Comparison of ENCODE assay signal across 14 cellular contexts in the genomic region with DNA sequence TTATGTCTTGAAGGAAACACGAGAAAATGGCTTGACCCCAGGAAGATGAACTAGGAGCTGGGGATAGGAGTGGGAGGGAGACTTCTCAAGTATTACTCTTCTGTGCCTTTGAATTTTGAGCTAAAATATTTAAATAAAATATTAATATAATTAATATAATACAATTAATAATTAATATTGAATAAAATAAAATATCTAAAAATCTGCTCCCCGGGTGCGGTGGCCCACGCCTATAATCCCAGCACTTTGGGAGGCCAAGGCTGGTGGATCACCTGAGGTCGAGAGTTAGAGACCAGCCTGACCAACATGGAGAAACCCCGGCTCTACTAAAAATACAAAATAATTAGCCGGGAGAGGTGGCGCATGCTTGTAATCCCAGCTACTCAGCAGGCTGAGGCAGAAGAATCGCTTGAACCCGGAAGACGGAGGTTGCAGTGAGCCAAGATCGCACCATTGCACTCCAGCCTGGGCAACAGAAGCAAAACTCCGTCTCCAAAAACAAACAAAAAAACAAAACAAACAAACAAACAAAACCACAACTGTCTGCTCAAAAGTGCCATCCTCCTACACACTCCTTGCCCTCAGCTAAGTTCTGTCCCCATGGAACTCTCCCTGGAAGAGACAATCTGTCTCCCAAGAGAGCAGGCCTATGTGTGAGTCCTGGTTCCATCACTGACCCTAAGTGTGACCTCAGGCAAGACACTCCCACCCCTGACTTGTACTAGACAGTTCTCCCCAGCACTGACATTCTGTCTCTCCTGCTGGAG. TPM values are rescaled to one million over a fixed set of nuclear protein-coding genes. Genes with fewer than 3 reads are reported as not detected.
A peak's percentile ranks its signal among the peaks of the same experiment; 100 is the strongest.
DNase-seq lines count a peak whose midpoint lies in the region; ATAC-seq, FAIRE-seq and TF ChIP-seq lines count a peak whose summit lies in the region.
"Had no signal": no experiment of that assay in that cellular context is flagged by ENCODE, and none has a peak within 500 bp of the region (broad histone marks: within the 10 kb centered on the region; RNA-seq: fewer than 3 reads in every experiment).

No MANE protein-coding gene starts in this region.

- H3K4me3 ChIP-seq in A549 (no peak overlapping the region), lower leg skin (ENCODE audit: low read depth, poor library complexity, severe bottlenecking) (no peak overlapping the region)
- no peak overlapping the region for H3K4me3 ChIP-seq in CD4-positive, CD25-positive, alpha-beta regulatory T cell (ENCODE audit: low read depth, low read length)
- no peak overlapping the region for H3K4me3 ChIP-seq in naive thymus-derived CD4-positive, alpha-beta T cell (ENCODE audit: low read length)
- H3K4me3 ChIP-seq: thoracic aorta had no signal

- H3K4me1 Mint-ChIP-seq in CD4-positive, CD25-positive, alpha-beta regulatory T cell = peaks cover 10 to 46% (median 24%) of the 10 kb centered on the region in 4 donors
- H3K4me1 Mint-ChIP-seq in T-cell = peaks cover 31 to 43% (median 41%) of the 10 kb centered on the region in 3 donors
- H3K4me1 Mint-ChIP-seq in naive thymus-derived CD4-positive, alpha-beta T cell = peaks cover 23 to 57% (median 49%) of the 10 kb centered on the region in 7 donors

- no peak for FAIRE-seq in A549 (lab: Jason Lieb, UNC)

- H3K4me1 ChIP-seq in A549 = peaks cover 88% of the 10 kb centered on the region
- H3K4me1 ChIP-seq in CD4-positive, CD25-positive, alpha-beta regulatory T cell (ENCODE audit: control insufficient read depth, insufficient read depth, low read length, poor library complexity, severe bottlenecking) = peaks cover 20% of the 10 kb centered on the region
- H3K4me1 ChIP-seq in naive thymus-derived CD4-positive, alpha-beta T cell (ENCODE audit: control insufficient read depth in 2 of 2, insufficient read depth in 2 of 2, low read length in 2 of 2) = peaks cover 0 to 20% of the 10 kb centered on the region in 2 donors

- TF ChIP-seq POLR2A in A549 (IDR thresholded peaks at IDR 0.05; ENCODE audit: low read length) (no peak), lower leg skin (IDR thresholded peaks at IDR 0.05) (no peak)

- peaks cover 0 to 1% (median 0%) of the 10 kb centered on the region in 7 donors for H3K9me3 Mint-ChIP-seq in CD4-positive, CD25-positive, alpha-beta regulatory T cell
- no peaks in the 10 kb centered on the region for H3K9me3 Mint-ChIP-seq in T-cell
- H3K9me3 Mint-ChIP-seq in naive thymus-derived CD4-positive, alpha-beta T cell = peaks cover 0 to 1% (median 0%) of the 10 kb centered on the region in 11 donors

- intact Hi-C loops in naive thymus-derived CD4-positive, alpha-beta T cell (cut with micrococcal nuclease) = loop anchor here (1.0 to 5.0 kb wide), 3 partner anchors 14 to 95 kb away; a partner anchor contains a TSS
- intact Hi-C loops in lower leg skin (cut with DNase I; ENCODE audit: low total_unique reads) = no loop called here

- H3K27me3 Mint-ChIP-seq in CD4-positive, CD25-positive, alpha-beta regulatory T cell = no peaks in the 10 kb centered on the region
- H3K27me3 Mint-ChIP-seq in T-cell = peaks cover 0 to 4% of the 10 kb centered on the region in 2 donors
- H3K27me3 Mint-ChIP-seq in naive thymus-derived CD4-positive, alpha-beta T cell = no peaks in the 10 kb centered on the region

- DNase-seq in A549 (ENCODE audit: low read depth in 1 of 2, low spot score in 1 of 2) = no peak
- DNase-seq in CD4-positive, CD25-positive, alpha-beta regulatory T cell = no peak
- DNase-seq in T-cell = no peak
- DNase-seq in naive thymus-derived CD4-positive, alpha-beta T cell = no peak
- no peak for DNase-seq in KG1 (lab: John Stamatoyannopoulos, UW)
- DNase-seq in lower leg skin (ENCODE audit: low spot score in 2 of 2) = no peak
- DNase-seq: central memory CD4-positive, alpha-beta T cell; Kasumi-1; NCI-H510A treated with DMSO at 0.1 percent for 48 hours; retina; WERI-Rb-1 had no signal

- peak overlapping the region; percentile 41; the same call in 1 of the 3 replicates for H3K4me2 ChIP-seq in A549

- H3K36me3 ChIP-seq in CD4-positive, CD25-positive, alpha-beta regulatory T cell (ENCODE audit: control insufficient read depth, insufficient read depth, low read length) = no peaks in the 10 kb centered on the region
- no peaks in the 10 kb centered on the region for H3K36me3 ChIP-seq in naive thymus-derived CD4-positive, alpha-beta T cell (ENCODE audit: control insufficient read depth in 2 of 3, insufficient read depth in 3 of 3, low read length in 3 of 3)
- H3K36me3 ChIP-seq: thoracic aorta, WERI-Rb-1 had no signal

- CTCF ChIA-PET in A549 (lab: Yijun Ruan, JAX) (interaction anchor here (0.6 to 50.3 kb wide), 6 partner anchors 9 to 316 kb away, joined by 3 to 1229 read pairs (median 19); a partner anchor contains a TSS), T-cell (lab: Charles Lee) (no interaction called here)
- CTCF ChIA-PET in naive thymus-derived CD4-positive, alpha-beta T cell (lab: Charles Lee) = interaction anchor here (1.1 to 2.0 kb wide), 2 partner anchors 110 to 113 kb away, joined by 3 to 4 read pairs; no protein-coding TSS in a partner anchor

- POLR2A ChIA-PET in A549 (lab: Yijun Ruan, JAX) (interaction anchor here (1.2 to 7.1 kb wide), 3 partner anchors 17 to 41 kb away, joined by 4 to 147 read pairs (median 11); a partner anchor contains a TSS), T-cell (lab: Charles Lee) (no interaction called here)
- POLR2A ChIA-PET in naive thymus-derived CD4-positive, alpha-beta T cell (lab: Charles Lee) = interaction anchor here (0.6 to 1.7 kb wide), 3 partner anchors 15 to 101 kb away, joined by 3 to 4 read pairs (median 4); no protein-coding TSS in a partner anchor

- TF ChIP-seq CTCF in A549 (IDR thresholded peaks at IDR 0.05) (no peak), lower leg skin (IDR thresholded peaks at IDR 0.05) (no peak)

- peak overlapping the region; percentile 94 to 98 for H3K27ac ChIP-seq in A549
- H3K27ac ChIP-seq in CD4-positive, CD25-positive, alpha-beta regulatory T cell (ENCODE audit: insufficient read depth, low read length, poor library complexity, severe bottlenecking) = no peak overlapping the region
- no peak overlapping the region for H3K27ac ChIP-seq in naive thymus-derived CD4-positive, alpha-beta T cell (ENCODE audit: low read depth, low read length)
- H3K27ac ChIP-seq: thoracic aorta, WERI-Rb-1 had no signal

- no peak for TF ChIP-seq EP300 in A549 (IDR thresholded peaks at IDR 0.05)

- H3K36me3 Mint-ChIP-seq in CD4-positive, CD25-positive, alpha-beta regulatory T cell = peaks cover 4% of the 10 kb centered on the region
- H3K36me3 Mint-ChIP-seq in T-cell = no peaks in the 10 kb centered on the region
- H3K36me3 Mint-ChIP-seq in naive thymus-derived CD4-positive, alpha-beta T cell = peaks cover 0 to 3% (median 0%) of the 10 kb centered on the region in 5 donors

- 82% methylated on average over 13 of the region's 13 CpGs for WGBS in A549 (ENCODE audit: missing lambda C conversion rate)
- WGBS in lower leg skin, 2 donors = 67 to 70% methylated on average over 12 to 13 of the region's 13 CpGs

- ATAC-seq in A549 (no peak), T-cell (replicated peaks in 1 of 4) (no peak), GM19452 (IDR thresholded peaks at IDR 0.05; ENCODE audit: unreplicated experiment) (no peak)
- ATAC-seq in CD4-positive, CD25-positive, alpha-beta regulatory T cell (ENCODE audit: low read depth in 2 of 2) = no peak
- no peak for ATAC-seq in naive thymus-derived CD4-positive, alpha-beta T cell
- ATAC-seq: Right ventricle myocardium inferior had no signal

- no peaks in the 10 kb centered on the region for H3K9me3 ChIP-seq in A549
- no peaks in the 10 kb centered on the region for H3K9me3 ChIP-seq in CD4-positive, CD25-positive, alpha-beta regulatory T cell (ENCODE audit: control insufficient read depth in 2 of 2, low read length in 2 of 2)
- H3K9me3 ChIP-seq in naive thymus-derived CD4-positive, alpha-beta T cell (ENCODE audit: control insufficient read depth in 2 of 3, low read length in 3 of 3) = no peaks in the 10 kb centered on the region
- H3K9me3 ChIP-seq: thoracic aorta had no signal

- no peaks in the 10 kb centered on the region for H3K27me3 ChIP-seq in CD4-positive, CD25-positive, alpha-beta regulatory T cell (ENCODE audit: control insufficient read depth, insufficient read depth, low read length)
- no peaks in the 10 kb centered on the region for H3K27me3 ChIP-seq in naive thymus-derived CD4-positive, alpha-beta T cell (ENCODE audit: control insufficient read depth in 2 of 2, insufficient read depth in 2 of 2, low read length in 2 of 2)

- TF ChIP-seq RAD21 in A549 (conservative IDR thresholded peaks at IDR 0.05 in 1 of 2, IDR thresholded peaks at IDR 0.05 in 1 of 2) = no peak

- H3K27ac Mint-ChIP-seq in CD4-positive, CD25-positive, alpha-beta regulatory T cell = peak overlapping the region in 2 of 3 donors; percentile 64 to 80
- H3K27ac Mint-ChIP-seq in T-cell = peak overlapping the region; percentile 85
- peak overlapping the region in 8 of 9 donors; percentile 49 to 96 (median 84) for H3K27ac Mint-ChIP-seq in naive thymus-derived CD4-positive, alpha-beta T cell

- H3K4me3 Mint-ChIP-seq in CD4-positive, CD25-positive, alpha-beta regulatory T cell = peak overlapping the region in 1 of 4 donors; percentile 81
- H3K4me3 Mint-ChIP-seq in T-cell = no peak overlapping the region
- H3K4me3 Mint-ChIP-seq in naive thymus-derived CD4-positive, alpha-beta T cell = peak overlapping the region in 5 of 10 donors; percentile 20 to 87 (median 71)

RNA-seq across cellular contexts. Expression of a gene that starts 13.7 kb away (rescaled TPM):
- 210 and 269 TPM in 2 replicates for polyA plus RNA-seq in A549 (2011; rRNA removed)
- polyA plus RNA-seq in A549 (2012; cell fraction: cytosol; rRNA removed) = 56.5 and 79.1 TPM in 2 replicates
- 68.7 and 90.7 TPM in 2 replicates for polyA plus RNA-seq in A549 (2012; cell fraction: nucleus; rRNA removed)
- 28.4 to 39.8 TPM (median 34.0 TPM) in 3 replicates for polyA plus RNA-seq in A549 (2017; fragmentation: RNase III; extraction: RNeasy Plus Mini Kit Qiagen cat#74134 plus additional on column Dnase treatment)
- 224 and 268 TPM in 2 replicates for polyA minus RNA-seq in A549 (2011; rRNA and poly(A)+ RNA removed)
- 6.0 TPM for total RNA-seq in CD4-positive, CD25-positive, alpha-beta regulatory T cell
- 10 to 100 TPM; 15.0 to 22.6 (median 19.6) TPM for polyA plus RNA-seq in CD4-positive, CD25-positive, alpha-beta regulatory T cell
- total RNA-seq in T-cell = 10 to 100 TPM in 3 of 5 donors, 1 to 10 TPM in 2; 3.2 to 19.2 (median 16.0) TPM
- 10 to 100 TPM in 1 of 5 experiments, 1 to 10 TPM in 4; 2.4 to 27.7 (median 9.4) TPM for total RNA-seq in naive thymus-derived CD4-positive, alpha-beta T cell
- 10 to 100 TPM; 12.6 to 16.0 TPM for polyA plus RNA-seq in naive thymus-derived CD4-positive, alpha-beta T cell
- total RNA-seq in lower leg skin = 10 to 100 TPM; 20.6 to 35.2 (median 27.5) TPM

RNA-seq across cellular contexts. Expression of a gene that starts 20.0 kb away (rescaled TPM):
- 40.5 and 47.5 TPM in 2 replicates for polyA plus RNA-seq in A549 (2011; rRNA removed)
- polyA plus RNA-seq in A549 (2012; cell fraction: cytosol; rRNA removed) = 103 and 115 TPM in 2 replicates
- 84.2 and 135 TPM in 2 replicates for polyA plus RNA-seq in A549 (2012; cell fraction: nucleus; rRNA removed)
- polyA plus RNA-seq in A549 (2017; fragmentation: RNase III; extraction: RNeasy Plus Mini Kit Qiagen cat#74134 plus additional on column Dnase treatment) = 59.6 to 74.8 TPM (median 74.3 TPM) in 3 replicates
- 36.5 and 42.2 TPM in 2 replicates for polyA minus RNA-seq in A549 (2011; rRNA and poly(A)+ RNA removed)
- 1.5 TPM for total RNA-seq in CD4-positive, CD25-positive, alpha-beta regulatory T cell
- polyA plus RNA-seq in CD4-positive, CD25-positive, alpha-beta regulatory T cell = 1 to 10 TPM in 2 of 4 donors, under 1 TPM in 1, not detected in 1; 0.52 to 1.5 (median 1.1) TPM
- total RNA-seq in T-cell = 1 to 10 TPM in 4 of 5 donors, under 1 TPM in 1; 0.70 to 1.8 (median 1.3) TPM
- total RNA-seq in naive thymus-derived CD4-positive, alpha-beta T cell = 1 to 10 TPM in 3 of 5 experiments, under 1 TPM in 2; 0.24 to 2.1 (median 1.3) TPM
- 1 to 10 TPM; 1.3 to 1.8 TPM for polyA plus RNA-seq in naive thymus-derived CD4-positive, alpha-beta T cell
- total RNA-seq in lower leg skin = 10 to 100 TPM in 2 of 4 donors, 1 to 10 TPM in 2; 4.4 to 16.6 (median 9.9) TPM

RNA-seq across cellular contexts. Expression of a gene that starts 41.2 kb away (rescaled TPM):
- polyA plus RNA-seq in A549 (2011; rRNA removed) (222 and 239 TPM in 2 replicates), A549 (2017; fragmentation: RNase III; extraction: RNeasy Plus Mini Kit Qiagen cat#74134 plus additional on column Dnase treatment) (105 to 117 TPM (median 112 TPM) in 3 replicates)
- 142 and 173 TPM in 2 replicates for polyA plus RNA-seq in A549 (2012; cell fraction: cytosol; rRNA removed)
- polyA plus RNA-seq in A549 (2012; cell fraction: nucleus; rRNA removed) = 254 and 311 TPM in 2 replicates
- polyA minus RNA-seq in A549 (2011; rRNA and poly(A)+ RNA removed) = 186 and 187 TPM in 2 replicates
- 93.9 TPM for total RNA-seq in CD4-positive, CD25-positive, alpha-beta regulatory T cell
- polyA plus RNA-seq in CD4-positive, CD25-positive, alpha-beta regulatory T cell = 100 to 1,000 TPM in 1 of 4 donors, 10 to 100 TPM in 3; 87.5 to 115 (median 91.8) TPM
- total RNA-seq in T-cell (100 to 1,000 TPM in 3 of 5 donors, 10 to 100 TPM in 2; 87.0 to 110 (median 105) TPM), lower leg skin (10 to 100 TPM; 65.2 to 90.1 (median 77.1) TPM)
- 100 to 1,000 TPM in 1 of 5 experiments, 10 to 100 TPM in 4; 70.3 to 153 (median 96.9) TPM for total RNA-seq in naive thymus-derived CD4-positive, alpha-beta T cell
- 10 to 100 TPM; 80.1 to 98.1 TPM for polyA plus RNA-seq in naive thymus-derived CD4-positive, alpha-beta T cell

RNA-seq across cellular contexts. Expression of a gene that starts 41.5 kb away (rescaled TPM):
- polyA plus RNA-seq in A549 (2011; rRNA removed) = 7.0 and 7.5 TPM in 2 replicates
- polyA plus RNA-seq in A549 (2012; cell fraction: cytosol; rRNA removed) = 16.0 and 19.5 TPM in 2 replicates
- 39.6 and 40.2 TPM in 2 replicates for polyA plus RNA-seq in A549 (2012; cell fraction: nucleus; rRNA removed)
- 24.6 to 32.8 TPM (median 29.2 TPM) in 3 replicates for polyA plus RNA-seq in A549 (2017; fragmentation: RNase III; extraction: RNeasy Plus Mini Kit Qiagen cat#74134 plus additional on column Dnase treatment)
- 6.1 and 6.6 TPM in 2 replicates for polyA minus RNA-seq in A549 (2011; rRNA and poly(A)+ RNA removed)
- 4.9 TPM for total RNA-seq in CD4-positive, CD25-positive, alpha-beta regulatory T cell
- polyA plus RNA-seq in CD4-positive, CD25-positive, alpha-beta regulatory T cell = under 1 TPM; 0.29 to 0.44 (median 0.38) TPM
- total RNA-seq in T-cell = 10 to 100 TPM in 4 of 5 donors, 1 to 10 TPM in 1; 7.3 to 14.9 (median 11.4) TPM
- total RNA-seq in naive thymus-derived CD4-positive, alpha-beta T cell = 10 to 100 TPM in 3 of 5 experiments, 1 to 10 TPM in 2; 4.6 to 15.1 (median 12.3) TPM
- polyA plus RNA-seq in naive thymus-derived CD4-positive, alpha-beta T cell = 1 to 10 TPM in 1 of 2 donors, under 1 TPM in 1; 0.89 to 1.3 TPM
- total RNA-seq in lower leg skin = 1 to 10 TPM; 4.7 to 9.9 (median 5.4) TPM

Comparison
In these comparisons a context has a peak if more than half of its experiments do, and no peak if none do; other contexts are left out.
1. H3K27ac ChIP-seq: peak in A549 (2 of 2); none in CD4-positive, CD25-positive, alpha-beta regulatory T cell (single experiment) and naive thymus-derived CD4-positive, alpha-beta T cell (single experiment).
2. CTCF ChIA-PET loops: an anchor here in A549 (0.6 to 50.3 kb wide) and naive thymus-derived CD4-positive, alpha-beta T cell (1.1 to 2.0 kb wide); none called in T-cell.
3. POLR2A ChIA-PET loops: an anchor here in A549 (1.2 to 7.1 kb wide) and naive thymus-derived CD4-positive, alpha-beta T cell (0.6 to 1.7 kb wide); none called in T-cell.
4. Peak in every context shown above with its lines, with median percentiles within 50 percentile points of each other: H3K27ac Mint-ChIP-seq.